ENCODE assay signal across 16 cellular contexts in the genomic region with DNA sequence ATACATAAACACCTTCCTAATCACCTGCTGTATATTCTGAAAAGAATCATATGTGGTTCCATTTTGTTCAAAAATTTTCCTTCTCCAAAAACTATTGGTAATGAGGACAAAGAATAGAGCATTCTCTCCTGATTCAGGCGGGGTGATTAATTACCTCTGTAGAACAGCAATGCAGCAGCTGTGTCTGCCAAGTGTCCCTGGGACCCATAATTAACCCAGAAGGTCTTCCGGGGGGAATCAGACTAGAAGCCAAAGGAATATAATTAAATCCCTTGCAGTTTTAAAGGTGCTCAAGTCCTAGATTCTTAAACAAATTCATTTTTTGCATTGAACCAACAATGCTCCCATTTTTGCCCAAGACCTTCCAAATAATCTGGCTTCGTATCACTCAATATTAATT.
"Had no signal": no experiment of that assay in that cellular context is flagged by ENCODE, and none has a peak within 500 bp of the region (broad histone marks: within the 10 kb centered on the region; RNA-seq: fewer than 3 reads in every experiment).

No MANE protein-coding gene starts in this region.

- H3K36me3 ChIP-seq: neutrophil, ovary, prostate gland, tibial artery, WERI-Rb-1 had no signal

- ATAC-seq: activated CD8-positive, alpha-beta T cell treated with anti-CD3 and anti-CD28 coated beads, Interleukin-2, amount 10 ng/mL, durations not matched to agents 7 days and 5 days; foreskin keratinocyte had no signal

- H3K4me3 ChIP-seq: ovary, prostate gland, skin epidermis, tibial artery had no signal

- DNase-seq: activated CD4-positive, alpha-beta T cell treated with anti-CD3 and anti-CD28 coated beads, Interleukin-2, amount 50 U/mL, for 1 hour; activated CD4-positive, CD25-positive, alpha-beta regulatory T cell treated with anti-CD3 and anti-CD28 coated beads, Interleukin-2, amount 50 U/mL, for 72 hours; activated CD8-positive, alpha-beta T cell treated with anti-CD3 and anti-CD28 coated beads, Interleukin-2, amount 10 ng/mL, durations not matched to agents 7 days and 5 days; activated gamma-delta T cell; central memory CD4-positive, alpha-beta T cell; dermis blood vessel endothelial cell; effector CD8-positive, alpha-beta T cell; foreskin keratinocyte; hypothalamus; ovary; stimulated activated CD4-positive, alpha-beta T cell treated with anti-CD3 and anti-CD28 coated beads, Interleukin-1b, Interleukin-23, amount 100 ng/mL, for 48 hours; tibial artery; WERI-Rb-1 had no signal

- H3K9me3 ChIP-seq: neutrophil, ovary, prostate gland, tibial artery had no signal

- H3K27me3 ChIP-seq: foreskin keratinocyte, ovary, tibial artery had no signal

- H3K4me1 ChIP-seq: prostate gland had no signal

- H3K27ac ChIP-seq: foreskin keratinocyte, neutrophil, ovary, prostate gland, tibial artery, WERI-Rb-1 had no signal
